In genomic region chr11:15793032-15793996, GRCh38 we compare ENCODE assay signal across 14 cellular contexts.
DNase-seq lines count a peak whose midpoint lies in the region; TF ChIP-seq lines count a peak whose summit lies in the region.
"Had no signal": no experiment of that assay in that cellular context is flagged by ENCODE, and none has a peak within 500 bp of the region (broad histone marks: within the 10 kb centered on the region; RNA-seq: fewer than 3 reads in every experiment).

No MANE protein-coding gene starts in this region.

- CTCF ChIA-PET in CD8-positive, alpha-beta memory T cell (lab: Charles Lee): no interaction called here

- H3K27me3 Mint-ChIP-seq in CD8-positive, alpha-beta memory T cell: no peaks in the 10 kb centered on the region
- H3K27me3 Mint-ChIP-seq: B cell had no signal

- no peak overlapping the region for H3K27ac ChIP-seq in CD8-positive, alpha-beta memory T cell (ENCODE audit: low read depth, low read length)

- POLR2A ChIA-PET in CD8-positive, alpha-beta memory T cell (lab: Charles Lee): no interaction called here

- no peaks in the 10 kb centered on the region for H3K36me3 ChIP-seq in CD8-positive, alpha-beta memory T cell (ENCODE audit: insufficient read depth, low read length)

- TF ChIP-seq CTCF in choroid plexus epithelial cell (conservative IDR thresholded peaks at IDR 0.05; ENCODE audit: low read depth, low read length): no peak

- H3K27me3 ChIP-seq in CD8-positive, alpha-beta memory T cell (ENCODE audit: insufficient read depth, low read length, poor library complexity, severe bottlenecking): no peaks in the 10 kb centered on the region

- H3K9me3 Mint-ChIP-seq in CD8-positive, alpha-beta memory T cell: peaks cover 1 to 12% (median 5%) of the 10 kb centered on the region in 5 donors

- no peaks in the 10 kb centered on the region for H3K4me1 Mint-ChIP-seq in CD8-positive, alpha-beta memory T cell
- H3K4me1 Mint-ChIP-seq: B cell; memory B cell; stimulated activated effector memory CD8-positive, alpha-beta T cell treated with anti-CD3 and anti-CD28 coated beads, Interleukin-12 subunit alpha, Interleukin-12 subunit beta, amount 100 ng/mL, for 72 hours had no signal

- H3K27ac Mint-ChIP-seq in CD8-positive, alpha-beta memory T cell: no peak overlapping the region
- H3K27ac Mint-ChIP-seq: B cell; memory B cell; stimulated activated effector memory CD8-positive, alpha-beta T cell treated with anti-CD3 and anti-CD28 coated beads, Interleukin-12 subunit alpha, Interleukin-12 subunit beta, amount 100 ng/mL, for 72 hours had no signal

- H3K4me1 ChIP-seq in CD8-positive, alpha-beta memory T cell (ENCODE audit: insufficient read depth, low read length): no peaks in the 10 kb centered on the region

- no peaks in the 10 kb centered on the region for H3K36me3 Mint-ChIP-seq in CD8-positive, alpha-beta memory T cell
- H3K36me3 Mint-ChIP-seq: memory B cell; stimulated activated effector memory CD8-positive, alpha-beta T cell treated with anti-CD3 and anti-CD28 coated beads, Interleukin-12 subunit alpha, Interleukin-12 subunit beta, amount 100 ng/mL, for 72 hours had no signal

- no peaks in the 10 kb centered on the region for H3K9me3 ChIP-seq in CD8-positive, alpha-beta memory T cell (ENCODE audit: low read length)

- H3K4me3 ChIP-seq in choroid plexus epithelial cell (ENCODE audit: low read depth, low read length): no peak overlapping the region
- no peak overlapping the region for H3K4me3 ChIP-seq in CD8-positive, alpha-beta memory T cell (ENCODE audit: low read length)

- DNase-seq in AG08396 (ENCODE audit: low spot score) (peak; percentile 24), NCI-H226 (peak; percentile 90), choroid plexus epithelial cell (ENCODE audit: low read depth) (peak; percentile 76), kidney tubule cell (ENCODE audit: low spot score) (peak; percentile 94), RPMI8226 (no peak), UCSD-AML1 (lab: John Stamatoyannopoulos, UW; ENCODE audit: unreplicated experiment) (no peak)
- no peak for DNase-seq in stimulated activated CD4-positive, alpha-beta T cell treated with anti-CD3 and anti-CD28 coated beads, Interleukin-4, amount 100 ng/mL, for 24 hours
- no peak for DNase-seq in CD8-positive, alpha-beta memory T cell
- DNase-seq: activated naive CD4-positive, alpha-beta T cell treated with anti-CD3 and anti-CD28 coated beads, Interleukin-2, amount 50 U/mL, for 16 hours; NCI-H2081 treated with DMSO at 0.1 percent for 48 hours; T-helper 2 cell had no signal

- no peak overlapping the region for H3K4me3 Mint-ChIP-seq in CD8-positive, alpha-beta memory T cell
- H3K4me3 Mint-ChIP-seq: B cell; memory B cell; stimulated activated effector memory CD8-positive, alpha-beta T cell treated with anti-CD3 and anti-CD28 coated beads, Interleukin-12 subunit alpha, Interleukin-12 subunit beta, amount 100 ng/mL, for 72 hours had no signal

Comparison
In these comparisons a context has a peak if more than half of its experiments do, and no peak if none do; other contexts are left out.
1. DNase-seq: peak in AG08396 (single experiment), NCI-H226 (single experiment), choroid plexus epithelial cell (single experiment) and kidney tubule cell (single experiment); none in RPMI8226 (single experiment), UCSD-AML1 (single experiment), stimulated activated CD4-positive, alpha-beta T cell treated with anti-CD3 and anti-CD28 coated beads, Interleukin-4, amount 100 ng/mL, for 24 hours (single experiment) and CD8-positive, alpha-beta memory T cell (0 of 5).